8 cellular contexts compared by ENCODE assay signal in the genomic region with DNA sequence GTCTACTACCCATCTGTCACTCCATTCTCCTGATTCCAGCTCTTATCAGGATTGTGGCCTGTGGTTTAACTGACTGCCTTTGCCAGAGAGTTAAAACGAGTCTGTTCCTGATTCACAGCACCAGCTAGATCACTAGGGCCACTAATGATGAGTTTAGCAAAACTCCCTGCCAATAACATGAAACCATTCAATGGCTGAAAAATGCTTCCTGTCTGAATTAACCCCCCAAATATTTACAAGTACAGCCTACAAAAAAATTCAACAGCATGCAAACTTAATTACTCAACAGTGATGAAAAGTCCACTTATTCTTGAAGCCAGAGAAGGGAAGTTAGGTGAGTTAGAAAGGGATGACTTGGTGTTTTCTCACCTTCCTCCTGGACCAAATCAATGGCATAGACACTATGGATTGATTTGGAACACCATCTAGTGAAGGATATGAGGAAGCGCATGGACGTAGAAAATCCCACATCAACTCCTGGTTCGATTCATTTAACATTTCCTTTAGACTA.
DNase-seq lines count a peak whose midpoint lies in the region; ATAC-seq and TF ChIP-seq lines count a peak whose summit lies in the region.

No MANE protein-coding gene starts in this region.

- in situ Hi-C loops in KBM-7 (cut with MboI; ENCODE audit: low pct_unique_long_range_greater_than_20kb, low sequenced_read_pairs) = no loop called here
- in situ Hi-C loops in astrocyte of the spinal cord (cut with HindIII; ENCODE audit: low sequenced_read_pairs) = no loop called here

- no peak overlapping the region for H3K27ac ChIP-seq in caudate nucleus (ENCODE audit: low read depth, low read length)

- H3K4me3 ChIP-seq in AG10803 (ENCODE audit: low read length) (no peak overlapping the region), astrocyte of the spinal cord (ENCODE audit: low read depth, low read length) (no peak overlapping the region)

- TF ChIP-seq CTCF in AG10803 (conservative IDR thresholded peaks at IDR 0.05; ENCODE audit: low read length) (peak; percentile 61), astrocyte of the spinal cord (IDR thresholded peaks at IDR 0.05; ENCODE audit: low read depth, low read length) (peak; percentile 69)

- DNase-seq in AG10803 (ENCODE audit: low read depth) (peak; percentile 56), KBM-7 (peak; percentile 33), astrocyte of the spinal cord (ENCODE audit: low read depth, low spot score) (peak; percentile 60), left lobe of liver (ENCODE audit: low spot score) (no peak), caudate nucleus (lab: John Stamatoyannopoulos, UW) (no peak), T-helper 9 cell (no peak), NCI-H510A (lab: John Stamatoyannopoulos, UW) (no peak)

- ATAC-seq in left lobe of liver (peak; percentile 83), HG02678 (IDR thresholded peaks at IDR 0.05; ENCODE audit: unreplicated experiment) (no peak)

Comparison
In these comparisons a context has a peak if more than half of its experiments do, and no peak if none do; other contexts are left out.
1. DNase-seq: peak in AG10803 (single experiment), KBM-7 (single experiment) and astrocyte of the spinal cord (single experiment); none in left lobe of liver (single experiment), caudate nucleus (0 of 61), T-helper 9 cell (single experiment) and NCI-H510A (single experiment).